In the genomic region with DNA sequence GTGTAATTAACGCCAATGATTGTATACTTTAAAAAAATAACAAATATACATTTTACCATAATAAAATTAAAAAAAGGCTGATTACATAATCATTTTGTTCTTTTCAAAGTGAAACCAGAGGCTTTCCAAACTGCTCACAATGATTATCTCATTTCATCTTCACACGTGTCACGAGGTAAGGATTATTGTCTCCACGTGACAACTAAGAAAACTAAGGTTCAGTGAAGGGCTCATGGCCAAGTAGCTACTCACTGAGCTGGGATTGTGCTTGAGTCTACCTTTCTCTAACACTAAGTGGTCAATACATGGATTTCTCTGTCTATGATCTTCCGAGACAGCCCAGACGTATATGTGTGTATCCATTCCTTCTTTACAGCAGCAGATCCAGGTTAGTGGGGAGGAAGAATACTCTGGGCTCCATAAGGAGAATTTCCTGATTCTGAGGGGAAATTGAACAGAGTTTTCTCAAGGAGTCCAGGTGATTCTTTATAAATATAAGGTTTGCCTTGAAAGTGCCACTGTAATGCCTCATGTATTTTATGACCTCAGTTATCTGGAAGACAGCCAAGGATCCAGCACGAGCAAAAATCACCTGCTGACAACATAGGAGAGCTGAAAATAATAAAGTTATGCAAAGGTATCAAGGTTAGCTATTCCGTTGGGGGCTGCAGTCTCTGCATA, we compare ENCODE assay signal across 15 cellular contexts. TPM values are rescaled to one million over a fixed set of nuclear protein-coding genes. Genes with fewer than 3 reads are reported as not detected.
DNase-seq lines count a peak whose midpoint lies in the region; ATAC-seq and TF ChIP-seq lines count a peak whose summit lies in the region.
"Had no signal": no experiment of that assay in that cellular context is flagged by ENCODE, and none has a peak within 500 bp of the region (broad histone marks: within the 10 kb centered on the region; RNA-seq: fewer than 3 reads in every experiment).

No MANE protein-coding gene starts in this region.

- H3K4me3 Mint-ChIP-seq in endothelial cell (ENCODE audit: unreplicated experiment), result no peak overlapping the region

- peak; percentile 24 for DNase-seq in ELR (ENCODE audit: low read depth)
- peak; percentile 47 for DNase-seq in M059J (ENCODE audit: low read depth)
- peak; percentile 17 for DNase-seq in RPMI8226
- DNase-seq in left kidney (ENCODE audit: low read depth, low spot score), result peak; percentile 29
- no peak for DNase-seq in activated CD4-positive, CD25-positive, alpha-beta regulatory T cell treated with anti-CD3 and anti-CD28 coated beads, Interleukin-2, amount 50 U/mL, for 72 hours
- DNase-seq in endothelial cell (ENCODE audit: low spot score), result no peak
- DNase-seq: activated naive CD4-positive, alpha-beta T cell treated with Interleukin-2 at 50 U/mL for 16 hours; EL; heart right ventricle; kidney; T-helper 2 cell had no signal

- no peaks in the 10 kb centered on the region for H3K9me3 Mint-ChIP-seq in endothelial cell (ENCODE audit: unreplicated experiment)

- H3K27me3 Mint-ChIP-seq in endothelial cell (ENCODE audit: unreplicated experiment), result peaks cover 3% of the 10 kb centered on the region

- peaks cover 20% of the 10 kb centered on the region for H3K4me1 Mint-ChIP-seq in endothelial cell (ENCODE audit: unreplicated experiment)

- ATAC-seq in HG02759 (IDR thresholded peaks at IDR 0.05; ENCODE audit: unreplicated experiment), result no peak
- no peak for ATAC-seq in GM18517 (IDR thresholded peaks at IDR 0.05; ENCODE audit: unreplicated experiment)
- ATAC-seq: activated CD4-positive, CD25-positive, alpha-beta regulatory T cell treated with anti-CD3 and anti-CD28 coated beads, Interleukin-2, amount 50 U/mL, for 24 hours; heart right ventricle; HepG2 had no signal

- no peak for TF ChIP-seq CTCF in endothelial cell (IDR thresholded peaks at IDR 0.05; ENCODE audit: unreplicated experiment)

- peaks cover 13% of the 10 kb centered on the region for H3K36me3 Mint-ChIP-seq in endothelial cell (ENCODE audit: low read depth, unreplicated experiment)

- no peak overlapping the region for H3K27ac Mint-ChIP-seq in endothelial cell (ENCODE audit: unreplicated experiment)

RNA-seq across cellular contexts. Expression of gene ACSL3, which starts 25.6 kb away (rescaled TPM):
- 83.1 and 90.6 TPM in 2 replicates for total RNA-seq in M059J (2014; rRNA removed; shearing (Covaris generic))
- 163 TPM for total RNA-seq in endothelial cell (ENCODE audit: unreplicated experiment)

Comparison
In these comparisons a context has a peak if more than half of its experiments do, and no peak if none do; other contexts are left out.
1. DNase-seq: peak in ELR (single experiment), M059J (single experiment), RPMI8226 (single experiment) and left kidney (single experiment); none in activated CD4-positive, CD25-positive, alpha-beta regulatory T cell treated with anti-CD3 and anti-CD28 coated beads, Interleukin-2, amount 50 U/mL, for 72 hours (single experiment) and endothelial cell (single experiment).